ENCODE assay signal across 10 cellular contexts in the genomic region with DNA sequence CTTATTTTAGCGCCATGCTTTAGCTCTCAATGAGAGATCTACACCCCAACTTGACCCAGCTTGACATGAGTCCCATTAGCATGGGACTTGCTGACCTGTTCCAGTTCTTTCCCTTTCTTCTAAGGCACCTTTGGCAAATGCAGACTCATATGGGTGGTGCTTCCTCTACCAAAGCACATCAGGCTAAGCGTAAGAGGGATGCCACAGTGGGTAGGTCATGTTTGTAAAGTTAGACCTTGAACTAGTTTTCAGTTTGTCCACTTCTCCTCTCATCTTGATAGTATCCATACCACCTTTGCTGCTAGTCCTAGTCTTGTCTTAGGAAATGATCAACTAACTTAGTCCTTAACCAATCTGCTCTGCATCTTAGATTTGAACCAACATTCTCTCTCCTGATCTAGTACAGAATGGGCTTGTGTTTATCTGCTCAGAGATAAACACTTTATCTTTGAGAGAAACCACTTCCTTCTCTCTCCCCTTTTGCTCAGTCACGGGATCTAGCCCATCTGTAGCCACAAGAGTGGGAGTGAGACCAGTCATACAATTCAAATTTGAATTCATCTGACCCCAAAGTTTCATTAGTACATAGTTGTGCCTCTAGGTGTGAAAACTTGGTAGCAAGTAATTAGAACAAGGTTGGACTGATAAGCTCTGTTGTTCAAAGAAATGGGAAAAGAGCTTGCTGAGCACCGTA.
A peak's percentile ranks its signal among the peaks of the same experiment; 100 is the strongest.
DNase-seq lines count a peak whose midpoint lies in the region; ATAC-seq and TF ChIP-seq lines count a peak whose summit lies in the region.
"Had no signal": no experiment of that assay in that cellular context is flagged by ENCODE, and none has a peak within 500 bp of the region (broad histone marks: within the 10 kb centered on the region; RNA-seq: fewer than 3 reads in every experiment).

No MANE protein-coding gene starts in this region.

- H3K4me1 Mint-ChIP-seq in activated CD8-positive, alpha-beta T cell treated with anti-CD3 and anti-CD28 coated beads for 36 hours (ENCODE audit: low read depth): peaks cover 30% of the 10 kb centered on the region
- H3K4me1 Mint-ChIP-seq in WTC11 (no peaks in the 10 kb centered on the region), progenitor cell of endocrine pancreas (ENCODE audit: low read depth) (peaks cover 2% of the 10 kb centered on the region)

- TF ChIP-seq CTCF in activated CD8-positive, alpha-beta T cell treated with anti-CD3 and anti-CD28 coated beads for 36 hours (IDR thresholded peaks at IDR 0.05): no peak
- no peak for TF ChIP-seq CTCF in left ventricle myocardium inferior (IDR thresholded peaks at IDR 0.05; ENCODE audit: borderline replicate concordance)
- TF ChIP-seq CTCF in WTC11 (IDR thresholded peaks at IDR 0.05): no peak
- TF ChIP-seq CTCF in progenitor cell of endocrine pancreas (IDR thresholded peaks at IDR 0.05; ENCODE audit: unreplicated experiment): no peak

- H3K9me3 ChIP-seq in left ventricle myocardium inferior (replicated peaks): peaks cover 20% of the 10 kb centered on the region

- no peak overlapping the region for H3K4me3 ChIP-seq in left ventricle myocardium inferior
- H3K4me3 ChIP-seq: right lobe of liver had no signal

- DNase-seq in CD1c-positive myeloid dendritic cell (ENCODE audit: extremely low spot score): peak; percentile 73
- DNase-seq in activated CD8-positive, alpha-beta T cell treated with anti-CD3 and anti-CD28 coated beads for 36 hours: peak; percentile 83
- DNase-seq in left ventricle myocardium inferior: no peak
- no peak for DNase-seq in NCI-H1105 (lab: John Stamatoyannopoulos, UW)
- no peak for DNase-seq in WTC11 (ENCODE audit: low spot score)
- no peak for DNase-seq in progenitor cell of endocrine pancreas (ENCODE audit: low spot score, unreplicated experiment)
- DNase-seq: NCI-H1436, right lobe of liver had no signal

- no peaks in the 10 kb centered on the region for H3K4me1 ChIP-seq in left ventricle myocardium inferior
- H3K4me1 ChIP-seq: right lobe of liver had no signal

- ATAC-seq in GM19395 (IDR thresholded peaks at IDR 0.05; ENCODE audit: unreplicated experiment) (peak; percentile 94), HG03175 (IDR thresholded peaks at IDR 0.05; ENCODE audit: unreplicated experiment) (peak; percentile 94), WTC11 (no peak)
- ATAC-seq in activated CD8-positive, alpha-beta T cell treated with anti-CD3 and anti-CD28 coated beads for 36 hours: peak; percentile 79

- intact Hi-C loops in activated CD8-positive, alpha-beta T cell treated with anti-CD3 and anti-CD28 coated beads for 36 hours (cut with micrococcal nuclease): loop anchor here (2.0 kb wide), 1 partner anchor 26 kb away; no protein-coding TSS in a partner anchor
- intact Hi-C loops in left ventricle myocardium inferior (cut with micrococcal nuclease): no loop called here

- POLR2A ChIA-PET in activated CD8-positive, alpha-beta T cell treated with anti-CD3 and anti-CD28 coated beads for 36 hours (lab: Charles Lee): interaction anchor here (0.8 to 1.8 kb wide), 7 partner anchors 9 to 79 kb away, joined by 3 to 7 read pairs (median 3); partner anchors contain the start of gene CD44
- POLR2A ChIA-PET in WTC11 (lab: Charles Lee): no interaction called here

- peaks cover 24% of the 10 kb centered on the region for H3K9me3 Mint-ChIP-seq in activated CD8-positive, alpha-beta T cell treated with anti-CD3 and anti-CD28 coated beads for 36 hours
- H3K9me3 Mint-ChIP-seq in WTC11 (peaks cover 16% of the 10 kb centered on the region), progenitor cell of endocrine pancreas (ENCODE audit: low read depth) (peaks cover 19% of the 10 kb centered on the region)

- H3K36me3 ChIP-seq in left ventricle myocardium inferior: no peaks in the 10 kb centered on the region
- H3K36me3 ChIP-seq: right lobe of liver had no signal

- no peaks in the 10 kb centered on the region for H3K27me3 Mint-ChIP-seq in activated CD8-positive, alpha-beta T cell treated with anti-CD3 and anti-CD28 coated beads for 36 hours
- H3K27me3 Mint-ChIP-seq in WTC11 (ENCODE audit: low read depth) (peaks cover 3% of the 10 kb centered on the region; the same call in 1 of the 2 replicates), progenitor cell of endocrine pancreas (peaks cover 12% of the 10 kb centered on the region)

- H3K27ac Mint-ChIP-seq in activated CD8-positive, alpha-beta T cell treated with anti-CD3 and anti-CD28 coated beads for 36 hours: peak overlapping the region; percentile 68
- H3K27ac Mint-ChIP-seq in WTC11 (no peak overlapping the region), progenitor cell of endocrine pancreas (no peak overlapping the region)

- no peak overlapping the region for H3K4me3 Mint-ChIP-seq in activated CD8-positive, alpha-beta T cell treated with anti-CD3 and anti-CD28 coated beads for 36 hours
- no peak overlapping the region for H3K4me3 Mint-ChIP-seq in WTC11
- no peak overlapping the region for H3K4me3 Mint-ChIP-seq in progenitor cell of endocrine pancreas (ENCODE audit: low read depth)

- CTCF ChIA-PET in activated CD8-positive, alpha-beta T cell treated with anti-CD3 and anti-CD28 coated beads for 36 hours (lab: Charles Lee): interaction anchor here (1.3 kb wide), 1 partner anchor 79 kb away, joined by 4 read pairs; no protein-coding TSS in a partner anchor
- CTCF ChIA-PET in WTC11 (lab: Charles Lee): no interaction called here

- H3K27ac ChIP-seq in left ventricle myocardium inferior (replicated peaks): no peak overlapping the region
- H3K27ac ChIP-seq: right lobe of liver had no signal

- H3K27me3 ChIP-seq in left ventricle myocardium inferior (ENCODE audit: low read depth): no peaks in the 10 kb centered on the region
- H3K27me3 ChIP-seq: right lobe of liver had no signal

- H3K36me3 Mint-ChIP-seq in activated CD8-positive, alpha-beta T cell treated with anti-CD3 and anti-CD28 coated beads for 36 hours (ENCODE audit: low read depth): peaks cover 19% of the 10 kb centered on the region
- H3K36me3 Mint-ChIP-seq in WTC11 (peaks cover 11% of the 10 kb centered on the region; the same call in 1 of the 2 replicates), progenitor cell of endocrine pancreas (ENCODE audit: insufficient read depth) (peaks cover 2% of the 10 kb centered on the region)

TF ChIP-seq in WTC11, 78 proteins besides CTCF, POLR2A, EP300 and RAD21:
- no peak for TF ChIP-seq USF1 (CRISPR knock-in tag; IDR thresholded peaks at IDR 0.05)
- no peak for TF ChIP-seq NR1H2 (CRISPR knock-in tag; IDR thresholded peaks at IDR 0.05)
- TF ChIP-seq ZNF423 (CRISPR knock-in tag; IDR thresholded peaks at IDR 0.05): no peak
- TF ChIP-seq, protein P1, sequence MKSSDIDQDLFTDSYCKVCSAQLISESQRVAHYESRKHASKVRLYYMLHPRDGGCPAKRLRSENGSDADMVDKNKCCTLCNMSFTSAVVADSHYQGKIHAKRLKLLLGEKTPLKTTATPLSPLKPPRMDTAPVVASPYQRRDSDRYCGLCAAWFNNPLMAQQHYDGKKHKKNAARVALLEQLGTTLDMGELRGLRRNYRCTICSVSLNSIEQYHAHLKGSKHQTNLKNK (CRISPR knock-in tag; IDR thresholded peaks at IDR 0.05): no peak
- TF ChIP-seq, protein P2, sequence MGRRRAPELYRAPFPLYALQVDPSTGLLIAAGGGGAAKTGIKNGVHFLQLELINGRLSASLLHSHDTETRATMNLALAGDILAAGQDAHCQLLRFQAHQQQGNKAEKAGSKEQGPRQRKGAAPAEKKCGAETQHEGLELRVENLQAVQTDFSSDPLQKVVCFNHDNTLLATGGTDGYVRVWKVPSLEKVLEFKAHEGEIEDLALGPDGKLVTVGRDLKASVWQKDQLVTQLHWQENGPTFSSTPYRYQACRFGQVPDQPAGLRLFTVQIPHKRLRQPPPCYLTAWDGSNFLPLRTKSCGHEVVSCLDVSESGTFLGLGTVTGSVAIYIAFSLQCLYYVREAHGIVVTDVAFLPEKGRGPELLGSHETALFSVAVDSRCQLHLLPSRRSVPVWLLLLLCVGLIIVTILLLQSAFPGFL (CRISPR knock-in tag; IDR thresholded peaks at IDR 0.05; ENCODE audit: borderline replicate concordance): no peak
- no peak for TF ChIP-seq CREB1 (CRISPR knock-in tag; IDR thresholded peaks at IDR 0.05)
- TF ChIP-seq TP53 (CRISPR knock-in tag; IDR thresholded peaks at IDR 0.05): no peak

Comparison
In these comparisons a context has a peak if more than half of its experiments do, and no peak if none do; other contexts are left out.
1. DNase-seq: peak in CD1c-positive myeloid dendritic cell (single experiment) and activated CD8-positive, alpha-beta T cell treated with anti-CD3 and anti-CD28 coated beads for 36 hours (single experiment); none in left ventricle myocardium inferior (single experiment), NCI-H1105 (single experiment), WTC11 (single experiment) and progenitor cell of endocrine pancreas (single experiment).